19 cellular contexts compared by ENCODE assay signal in the genomic region with DNA sequence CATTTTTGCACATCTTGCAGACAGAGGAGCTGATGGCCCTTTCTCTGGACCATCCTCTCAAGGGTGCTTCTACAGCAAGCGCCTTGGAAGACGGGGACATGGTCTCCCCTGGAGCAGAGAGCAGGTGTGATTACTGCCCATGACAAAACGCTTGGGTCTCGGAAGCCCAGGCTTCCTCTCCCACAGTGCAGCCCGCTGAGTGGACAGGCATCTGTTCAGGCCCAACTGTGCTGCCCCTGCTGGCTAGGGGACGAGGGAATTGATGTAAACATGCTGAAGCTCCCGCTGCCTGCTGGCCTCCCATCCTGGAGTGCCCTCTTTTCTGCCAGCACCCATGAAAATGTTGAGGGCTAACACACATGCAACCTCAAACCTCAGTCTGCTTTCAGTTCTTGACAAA.
"Had no signal": no experiment of that assay in that cellular context is flagged by ENCODE, and none has a peak within 500 bp of the region (broad histone marks: within the 10 kb centered on the region; RNA-seq: fewer than 3 reads in every experiment).

No MANE protein-coding gene starts in this region.

- H3K4me3 ChIP-seq: gastroesophageal sphincter, heart right ventricle, transverse colon, vagina had no signal

- H3K27me3 Mint-ChIP-seq: activated CD4-positive, alpha-beta memory T cell treated with anti-CD3 and anti-CD28 coated beads, Interleukin-2, amount 10 ng/mL, durations not matched to agents 7 days and 5 days; activated naive CD8-positive, alpha-beta T cell treated with anti-CD3 and anti-CD28 coated beads, Interleukin-2, amount 50 U/mL, for 24 hours; activated T-cell treated with anti-CD3 and anti-CD28 coated beads, Interleukin-2, amount 50 U/mL, for 24 hours; naive thymus-derived CD8-positive, alpha-beta T cell had no signal

- H3K27ac Mint-ChIP-seq: activated CD4-positive, alpha-beta memory T cell treated with anti-CD3 and anti-CD28 coated beads, Interleukin-2, amount 10 ng/mL, durations not matched to agents 7 days and 5 days; activated naive CD8-positive, alpha-beta T cell treated with anti-CD3 and anti-CD28 coated beads, Interleukin-2, amount 50 U/mL, for 24 hours; activated T-cell treated with anti-CD3 and anti-CD28 coated beads, Interleukin-2, amount 50 U/mL, for 24 hours; activated T-helper 2 cell treated with anti-CD3 and anti-CD28 coated beads, Interferon-gamma antibody, Interleukin-2, Interleukin-4, amounts not matched to agents 10 μg/mL and 5 μg/mL and 100 μg/mL, durations not matched to agents 14 hours and 24 hours and 36 hours; naive thymus-derived CD8-positive, alpha-beta T cell had no signal

- DNase-seq: activated CD4-positive, alpha-beta memory T cell treated with anti-CD3 and anti-CD28 coated beads, Interleukin-2, amount 10 ng/mL, durations not matched to agents 7 days and 5 days; activated CD4-positive, alpha-beta T cell treated with anti-CD3 and anti-CD28 coated beads for 48 hours; activated CD4-positive, CD25-positive, alpha-beta regulatory T cell; activated naive CD4-positive, alpha-beta T cell treated with Interleukin-2 at 50 U/mL for 16 hours; activated naive CD8-positive, alpha-beta T cell treated with anti-CD3 and anti-CD28 coated beads, Interleukin-2, amount 50 U/mL, for 24 hours; activated T-cell treated with anti-CD3 and anti-CD28 coated beads, Interleukin-2, amount 50 U/mL, for 24 hours; effector CD4-positive, alpha-beta T cell; heart right ventricle; mesendoderm; naive thymus-derived CD8-positive, alpha-beta T cell; stimulated activated CD4-positive, alpha-beta T cell treated with anti-CD3 and anti-CD28 coated beads, Interleukin-2, amount 100 ng/mL, for 24 hours; stimulated activated naive CD8-positive, alpha-beta T cell treated with anti-CD3 and anti-CD28 coated beads, Interleukin-15, Interleukin-2, amounts not matched to agents 100 U/mL and 50 U/mL, for 24 hours; substantia nigra; T1000; transverse colon had no signal

- H3K27ac ChIP-seq: gastroesophageal sphincter, heart right ventricle, parathyroid adenoma, transverse colon, vagina had no signal

- H3K4me1 Mint-ChIP-seq: activated CD4-positive, alpha-beta memory T cell treated with anti-CD3 and anti-CD28 coated beads, Interleukin-2, amount 10 ng/mL, durations not matched to agents 7 days and 5 days; activated naive CD8-positive, alpha-beta T cell treated with anti-CD3 and anti-CD28 coated beads, Interleukin-2, amount 50 U/mL, for 24 hours had no signal

- H3K4me3 Mint-ChIP-seq: activated CD4-positive, alpha-beta memory T cell treated with anti-CD3 and anti-CD28 coated beads, Interleukin-2, amount 10 ng/mL, durations not matched to agents 7 days and 5 days; activated naive CD8-positive, alpha-beta T cell treated with anti-CD3 and anti-CD28 coated beads, Interleukin-2, amount 50 U/mL, for 24 hours; activated T-cell treated with anti-CD3 and anti-CD28 coated beads, Interleukin-2, amount 50 U/mL, for 24 hours; naive thymus-derived CD8-positive, alpha-beta T cell had no signal

- H3K9me3 Mint-ChIP-seq: activated CD4-positive, alpha-beta memory T cell treated with anti-CD3 and anti-CD28 coated beads, Interleukin-2, amount 10 ng/mL, durations not matched to agents 7 days and 5 days; activated naive CD8-positive, alpha-beta T cell treated with anti-CD3 and anti-CD28 coated beads, Interleukin-2, amount 50 U/mL, for 24 hours; activated T-cell treated with anti-CD3 and anti-CD28 coated beads, Interleukin-2, amount 50 U/mL, for 24 hours; activated T-helper 2 cell treated with anti-CD3 and anti-CD28 coated beads, Interferon-gamma antibody, Interleukin-2, Interleukin-4, amounts not matched to agents 10 μg/mL and 5 μg/mL and 100 μg/mL, durations not matched to agents 14 hours and 24 hours and 36 hours; naive thymus-derived CD8-positive, alpha-beta T cell had no signal
